In the genomic region with DNA sequence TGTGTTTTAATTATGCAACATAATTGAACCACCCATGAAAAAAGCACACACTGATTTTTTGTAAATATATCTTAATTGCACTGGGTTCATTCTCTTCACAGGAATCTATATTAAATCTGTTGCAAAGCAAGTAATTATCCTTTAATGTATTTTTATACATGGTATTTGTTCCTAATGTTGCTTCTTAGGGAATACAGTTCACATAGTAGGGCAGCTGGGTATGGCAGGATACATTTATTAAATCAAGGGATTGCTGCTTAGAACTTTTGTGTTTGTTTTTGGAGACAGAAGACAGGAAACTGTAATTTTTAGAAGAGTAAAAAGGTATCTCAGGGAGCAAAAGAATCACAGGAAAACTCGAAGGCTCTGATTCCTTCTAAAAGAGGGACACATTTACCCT, we compare ENCODE assay signal across 8 cellular contexts. TPM values are rescaled to one million over a fixed set of nuclear protein-coding genes. Genes with fewer than 3 reads are reported as not detected.
A peak's percentile ranks its signal among the peaks of the same experiment; 100 is the strongest.
DNase-seq lines count a peak whose midpoint lies in the region; ATAC-seq and TF ChIP-seq lines count a peak whose summit lies in the region.

No MANE protein-coding gene starts in this region.

- H3K9me3 ChIP-seq in ectodermal cell (ENCODE audit: control insufficient read depth, low read length) (no peaks in the 10 kb centered on the region), neural progenitor cell (ENCODE audit: low read depth) (no peaks in the 10 kb centered on the region)

- TF ChIP-seq POLR2A in NB4 (IDR thresholded peaks at IDR 0.05; ENCODE audit: extremely low read depth, insufficient read length) = no peak

- peaks cover 11% of the 10 kb centered on the region for H3K27me3 ChIP-seq in ectodermal cell (ENCODE audit: control insufficient read depth, insufficient read depth, low read length, poor library complexity, severe bottlenecking)
- H3K27me3 ChIP-seq in neural progenitor cell = peaks cover 13% of the 10 kb centered on the region

- H3K36me3 ChIP-seq in ectodermal cell (ENCODE audit: control insufficient read depth, insufficient read depth, low read length) (no peaks in the 10 kb centered on the region), neural progenitor cell (no peaks in the 10 kb centered on the region)

- 38 to 46% methylated on average over 1 of the region's 1 CpG for WGBS in ectodermal cell, 2 experiments

- H3K9me3 Mint-ChIP-seq in neural progenitor cell = no peaks in the 10 kb centered on the region

- peak overlapping the region; percentile 87 for H3K4me2 ChIP-seq in neural progenitor cell

- peak overlapping the region; percentile 91 for H3K27ac Mint-ChIP-seq in neural progenitor cell

- H3K4me1 ChIP-seq in ectodermal cell (ENCODE audit: control insufficient read depth, insufficient read depth, low read length) = peaks cover 9% of the 10 kb centered on the region
- H3K4me1 ChIP-seq in neural progenitor cell = peaks cover 21% of the 10 kb centered on the region

- ATAC-seq in GM19463 (IDR thresholded peaks at IDR 0.05; ENCODE audit: unreplicated experiment) = no peak

- H3K79me2 ChIP-seq in neural progenitor cell (ENCODE audit: low read depth) = peaks cover 35% of the 10 kb centered on the region

- DNase-seq in NB4 (ENCODE audit: low read depth) (no peak), neural progenitor cell (ENCODE audit: low spot score) (no peak), HK-2 (ENCODE audit: unreplicated experiment) (no peak), SKM-1 (lab: John Stamatoyannopoulos, UW; ENCODE audit: unreplicated experiment) (no peak)
- DNase-seq in stimulated activated CD4-positive, alpha-beta T cell treated with anti-CD3 and anti-CD28 coated beads, Interleukin-12 subunit alpha, Interleukin-12 subunit beta, amount 100 ng/mL, for 4 hours = no peak

- peak overlapping the region; percentile 89 for H3K4me3 ChIP-seq in NB4 (ENCODE audit: low read depth, low read length)
- H3K4me3 ChIP-seq in ectodermal cell (ENCODE audit: insufficient read depth, low read depth, low read length) = peak overlapping the region; percentile 82
- peak overlapping the region; percentile 77 for H3K4me3 ChIP-seq in neural progenitor cell

- peaks cover 22% of the 10 kb centered on the region for H3K4me1 Mint-ChIP-seq in neural progenitor cell

- TF ChIP-seq CTCF in C4-2B (conservative IDR thresholded peaks at IDR 0.05) = no peak
- TF ChIP-seq CTCF in NB4 (IDR thresholded peaks at IDR 0.05; ENCODE audit: low read depth, low read length) = no peak
- no peak for TF ChIP-seq CTCF in neural progenitor cell (IDR thresholded peaks at IDR 0.05)

- peak overlapping the region; percentile 94 for H3K4me3 Mint-ChIP-seq in neural progenitor cell

- peaks cover 12% of the 10 kb centered on the region for H4K20me1 ChIP-seq in neural progenitor cell (ENCODE audit: low read depth)

- H3K27ac ChIP-seq in C4-2B = peak overlapping the region; percentile 92
- H3K27ac ChIP-seq in ectodermal cell (ENCODE audit: insufficient read depth, low read depth, low read length, poor library complexity, severe bottlenecking) = no peak overlapping the region
- H3K27ac ChIP-seq in neural progenitor cell = no peak overlapping the region

- peaks cover 6% of the 10 kb centered on the region for H3K27me3 Mint-ChIP-seq in neural progenitor cell (ENCODE audit: insufficient read depth, low read depth)

- H2AFZ ChIP-seq in neural progenitor cell (replicated peaks) = peak overlapping the region; percentile 94

- H3K36me3 Mint-ChIP-seq in neural progenitor cell = peaks cover 4% of the 10 kb centered on the region

- H3K9ac ChIP-seq in neural progenitor cell = no peak overlapping the region

- peaks cover 18% of the 10 kb centered on the region for H3F3A ChIP-seq in neural progenitor cell (ENCODE audit: low read depth)

RNA-seq across cellular contexts. Expression of a gene that starts 1.0 kb away (rescaled TPM):
- polyA plus RNA-seq in ectodermal cell (2013, experiment 1 of 4) = 6.3 TPM
- 8.7 TPM for polyA plus RNA-seq in ectodermal cell (2013, experiment 2 of 4)
- 6.5 TPM for polyA plus RNA-seq in ectodermal cell (2013, experiment 3 of 4)
- 7.4 TPM for polyA plus RNA-seq in ectodermal cell (2013, experiment 4 of 4)
- 5.4 and 7.8 TPM in 2 replicates for total RNA-seq in neural progenitor cell (ENCODE audit: low replicate concordance)

RNA-seq across cellular contexts. Expression of a gene that starts 18.9 kb away (rescaled TPM):
- not detected for polyA plus RNA-seq in ectodermal cell (2013, experiment 1 of 4)
- not detected for polyA plus RNA-seq in ectodermal cell (2013, experiment 2 of 4)
- not detected for polyA plus RNA-seq in ectodermal cell (2013, experiment 3 of 4)
- not detected for polyA plus RNA-seq in ectodermal cell (2013, experiment 4 of 4)
- not detected in 2 replicates for total RNA-seq in neural progenitor cell (ENCODE audit: low replicate concordance)

RNA-seq across cellular contexts. Expression of a gene that starts 48.5 kb away (rescaled TPM):
- polyA plus RNA-seq in ectodermal cell (2013, experiment 1 of 4) = 6.0 TPM
- polyA plus RNA-seq in ectodermal cell (2013, experiment 2 of 4) = 6.4 TPM
- 4.3 TPM for polyA plus RNA-seq in ectodermal cell (2013, experiment 3 of 4)
- polyA plus RNA-seq in ectodermal cell (2013, experiment 4 of 4) = 5.3 TPM
- 5.8 and 9.1 TPM in 2 replicates for total RNA-seq in neural progenitor cell (ENCODE audit: low replicate concordance)
